Comparison of ENCODE assay signal across 15 cellular contexts in the genomic region with DNA sequence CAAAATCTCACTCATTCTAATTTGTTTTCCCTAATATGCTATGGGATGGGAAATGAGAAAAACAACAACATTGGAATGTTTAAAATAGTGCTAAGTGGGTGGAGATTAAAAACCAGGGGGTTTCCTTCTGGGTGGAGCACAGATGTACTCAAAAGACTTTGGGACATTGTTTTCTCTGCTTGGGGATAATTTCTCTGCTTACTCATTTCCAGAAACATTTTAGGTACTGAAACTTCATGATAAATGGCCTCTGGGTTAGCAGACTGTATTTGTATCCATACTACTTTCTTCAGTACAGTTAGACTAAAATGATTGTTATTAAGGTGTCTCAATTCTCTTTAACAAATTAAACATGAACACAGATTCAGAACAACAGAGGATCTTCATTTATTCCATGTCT. TPM values are rescaled to one million over a fixed set of nuclear protein-coding genes. Genes with fewer than 3 reads are reported as not detected.
DNase-seq lines count a peak whose midpoint lies in the region; ATAC-seq, FAIRE-seq and TF ChIP-seq lines count a peak whose summit lies in the region.
"Had no signal": no experiment of that assay in that cellular context is flagged by ENCODE, and none has a peak within 500 bp of the region (broad histone marks: within the 10 kb centered on the region; RNA-seq: fewer than 3 reads in every experiment).

No MANE protein-coding gene starts in this region.

- no peaks in the 10 kb centered on the region for H3K9me2 ChIP-seq in hepatocyte (replicated peaks; ENCODE audit: insufficient read depth)

- no peaks in the 10 kb centered on the region for H4K20me1 ChIP-seq in hepatocyte (ENCODE audit: insufficient read depth, poor library complexity, severe bottlenecking)

- TF ChIP-seq POLR2A in GM12891 (IDR thresholded peaks at IDR 0.05; ENCODE audit: low read depth, low read length), result no peak
- TF ChIP-seq POLR2A in lower leg skin (IDR thresholded peaks at IDR 0.05), result no peak

- H2AFZ ChIP-seq in hepatocyte, result no peak overlapping the region

- H3K4me1 ChIP-seq in hepatocyte (ENCODE audit: insufficient read depth) (no peaks in the 10 kb centered on the region), small intestine (ENCODE audit: control insufficient read depth in 2 of 2, insufficient read depth in 1 of 2, low read depth in 1 of 2, low read length in 1 of 2) (no peaks in the 10 kb centered on the region)

- ATAC-seq in GM19395 (IDR thresholded peaks at IDR 0.05; ENCODE audit: unreplicated experiment) (peak; percentile 86), HG02678 (IDR thresholded peaks at IDR 0.05; ENCODE audit: unreplicated experiment) (peak; percentile 79), HG03378 (IDR thresholded peaks at IDR 0.05; ENCODE audit: unreplicated experiment) (peak; percentile 91)

- H3K27me3 ChIP-seq in hepatocyte, result no peaks in the 10 kb centered on the region
- no peaks in the 10 kb centered on the region for H3K27me3 ChIP-seq in small intestine (ENCODE audit: control insufficient read depth in 2 of 2, insufficient read depth in 2 of 2, low read length in 2 of 2)

- H3K4me2 ChIP-seq in hepatocyte, result no peak overlapping the region

- H3K9me3 ChIP-seq in hepatocyte (ENCODE audit: low read depth), result no peaks in the 10 kb centered on the region
- H3K9me3 ChIP-seq in small intestine (ENCODE audit: control insufficient read depth, low read depth), result no peaks in the 10 kb centered on the region

- no peak overlapping the region for H3K27ac ChIP-seq in hepatocyte
- H3K27ac ChIP-seq in small intestine (ENCODE audit: low read depth in 1 of 2, low read length in 1 of 2), result no peak overlapping the region
- H3K27ac ChIP-seq: SK-N-MC had no signal

- H3K4me3 ChIP-seq in lower leg skin (ENCODE audit: low read depth, poor library complexity, severe bottlenecking), result no peak overlapping the region
- H3K4me3 ChIP-seq in hepatocyte, result no peak overlapping the region
- no peak overlapping the region for H3K4me3 ChIP-seq in small intestine (ENCODE audit: low read depth in 1 of 2, low read length in 2 of 2)
- H3K4me3 ChIP-seq: SK-N-MC had no signal

- H3K36me3 ChIP-seq in hepatocyte (replicated peaks; ENCODE audit: insufficient read depth, low read depth), result no peaks in the 10 kb centered on the region
- H3K36me3 ChIP-seq in small intestine (ENCODE audit: control insufficient read depth in 2 of 2, insufficient read depth in 2 of 2, low read length in 2 of 2), result no peaks in the 10 kb centered on the region

- intact Hi-C loops in lower leg skin (cut with DNase I; ENCODE audit: low total_unique reads), result no loop called here

- peaks cover 10% of the 10 kb centered on the region for H3K79me2 ChIP-seq in hepatocyte

- no peak for DNase-seq in GM12891 (ENCODE audit: insufficient read length, low spot score)
- no peak for DNase-seq in lower leg skin (ENCODE audit: low spot score in 2 of 2)
- DNase-seq in hepatocyte (ENCODE audit: low spot score), result no peak
- no peak for DNase-seq in small intestine
- no peak for DNase-seq in NCI-H2227 (lab: John Stamatoyannopoulos, UW; ENCODE audit: unreplicated experiment)
- DNase-seq: activated CD4-positive, alpha-beta T cell treated with anti-CD3 and anti-CD28 coated beads, Interleukin-2, amount 10 ng/mL, durations not matched to agents 24 days and 14 days; activated gamma-delta T cell treated with Interleukin-2 at 50 U/mL for 16 hours; caudate nucleus; H7; naive B cell; NCI-H510A had no signal

- peak; percentile 85 for FAIRE-seq in GM12891 (lab: Jason Lieb, UNC)
- FAIRE-seq in small intestine (lab: Jason Lieb, UNC), result no peak

- TF ChIP-seq CTCF in lower leg skin (IDR thresholded peaks at IDR 0.05) (no peak), hepatocyte (IDR thresholded peaks at IDR 0.05; ENCODE audit: poor library complexity) (no peak)

TF ChIP-seq in GM12891, 5 proteins besides CTCF, POLR2A, EP300 and RAD21:
- TF ChIP-seq TAF1 (IDR thresholded peaks at IDR 0.05; ENCODE audit: low read depth, low read length) (no peak), POLR2AphosphoS5 (IDR thresholded peaks at IDR 0.05; ENCODE audit: low read depth, low read length) (no peak), SPI1 (IDR thresholded peaks at IDR 0.05; ENCODE audit: low read depth, low read length) (peak; percentile 92), PAX5 (IDR thresholded peaks at IDR 0.05; ENCODE audit: insufficient read depth, low read length, severe bottlenecking) (no peak), POU2F2 (IDR thresholded peaks at IDR 0.05; ENCODE audit: low read depth, low read length) (no peak)

RNA-seq across cellular contexts. Expression of a gene that starts 17.4 kb away (rescaled TPM):
- polyA plus RNA-seq in GM12891 (2012; ENCODE audit: low read depth, missing spikeins), result 0.85 TPM
- total RNA-seq in lower leg skin (10 to 100 TPM; 41.5 to 96.9 (median 69.8) TPM), hepatocyte (33.0 and 41.8 TPM in 2 replicates)
- polyA plus RNA-seq in hepatocyte (9.9 and 15.2 TPM in 2 replicates), small intestine (10 to 100 TPM in 2 of 3 donors, 1 to 10 TPM in 1; 9.2 to 21.8 (median 18.6) TPM)
